In the genomic region with DNA sequence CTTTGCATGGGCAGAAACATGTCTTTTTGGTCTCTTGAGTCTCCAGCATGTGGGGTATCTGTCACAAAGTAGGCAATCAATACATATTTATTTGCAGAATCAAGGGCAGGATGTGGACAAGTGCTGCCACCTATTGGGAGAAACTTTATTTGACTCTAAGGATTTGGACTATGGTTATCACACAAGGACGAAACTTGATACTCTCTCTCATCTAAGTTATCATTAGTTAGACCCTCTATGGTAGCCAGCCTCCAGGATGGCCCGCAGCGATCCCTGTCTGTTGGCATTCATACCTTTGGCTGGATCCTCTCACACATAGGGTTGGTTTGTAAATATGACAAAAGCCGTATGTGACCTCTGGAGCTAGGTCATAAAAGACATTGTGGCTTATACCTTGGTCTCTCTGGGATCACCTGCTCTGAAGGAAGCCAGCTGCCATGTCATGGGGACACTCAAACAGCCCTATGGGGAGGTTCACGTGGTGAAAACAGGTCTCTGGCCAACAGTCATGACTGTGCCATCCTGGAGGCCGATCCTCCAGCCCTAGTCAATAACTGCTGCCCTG, we compare ENCODE assay signal across 8 cellular contexts. TPM values are rescaled to one million over a fixed set of nuclear protein-coding genes. Genes with fewer than 3 reads are reported as not detected.
DNase-seq lines count a peak whose midpoint lies in the region; ATAC-seq and TF ChIP-seq lines count a peak whose summit lies in the region.

No MANE protein-coding gene starts in this region.

- peak overlapping the region in 1 of 2 experiments; percentile 49 for H3K4ac ChIP-seq in mesenchymal stem cell (ENCODE audit: low read depth in 1 of 2, low read length in 2 of 2)

- peak overlapping the region; percentile 1 for H2AK5ac ChIP-seq in mesenchymal stem cell (ENCODE audit: low read length, severe bottlenecking)

- H3K4me1 ChIP-seq in effector memory CD4-positive, alpha-beta T cell (ENCODE audit: control insufficient read depth, insufficient read depth, low read length, poor library complexity, severe bottlenecking), result peaks cover 13% of the 10 kb centered on the region
- H3K4me1 ChIP-seq in mesenchymal stem cell (ENCODE audit: control insufficient read depth, insufficient read depth, low read depth, low read length), result peaks cover 6% of the 10 kb centered on the region

- H2BK12ac ChIP-seq in mesenchymal stem cell (ENCODE audit: low read length in 2 of 2), result peak overlapping the region in 1 of 2 experiments; percentile 65

- peaks cover 23% of the 10 kb centered on the region for H3K4me1 Mint-ChIP-seq in activated B cell treated with CpG ODN at 0.5 μM for 24 hours

- DNase-seq in AG09319 (ENCODE audit: extremely low read depth, low read depth) (peak; percentile 23), NCI-H2171 treated with DMSO at 0.1 percent for 48 hours (lab: John Stamatoyannopoulos, UW) (peak; percentile 79), activated B cell treated with CpG ODN at 0.5 μM for 24 hours (peak; percentile 23), mesenchymal stem cell (peak; percentile 79), stromal cell of bone marrow (ENCODE audit: low read depth) (peak; percentile 24)
- DNase-seq in effector memory CD4-positive, alpha-beta T cell, result peak in 2 of 3 donors; percentile 0 to 26

- no peaks in the 10 kb centered on the region for H3K27me3 ChIP-seq in effector memory CD4-positive, alpha-beta T cell (replicated peaks; ENCODE audit: control insufficient read depth, insufficient read depth, low read length, poor library complexity, severe bottlenecking)
- H3K27me3 ChIP-seq in mesenchymal stem cell (ENCODE audit: control insufficient read depth in 1 of 2, insufficient read depth in 1 of 2, low read length in 2 of 2), result peaks cover 0 to 8% of the 10 kb centered on the region in 2 experiments

- intact Hi-C loops in activated B cell treated with CpG ODN at 0.5 μM for 24 hours (cut with micrococcal nuclease), result loop anchor here (1.0 to 10.0 kb wide), 5 partner anchors 207 to 809 kb away; partner anchors contain the start of gene PISD

- peaks cover 1% of the 10 kb centered on the region for H3K27me3 Mint-ChIP-seq in activated B cell treated with CpG ODN at 0.5 μM for 24 hours

- no peak overlapping the region for H3K18ac ChIP-seq in mesenchymal stem cell (ENCODE audit: low read depth in 1 of 2, low read length in 2 of 2)

- WGBS in mesenchymal stem cell, result 34% methylated on average over 6 of the region's 6 CpGs

- H2BK15ac ChIP-seq in mesenchymal stem cell (ENCODE audit: low read depth, poor library complexity, severe bottlenecking), result no peak overlapping the region

- H3K4me3 Mint-ChIP-seq in activated B cell treated with CpG ODN at 0.5 μM for 24 hours, result peak overlapping the region; percentile 95

- CTCF ChIA-PET in activated B cell treated with CpG ODN at 0.5 μM for 24 hours (lab: Charles Lee), result interaction anchor here (0.8 to 2.8 kb wide), 7 partner anchors 13 to 503 kb away, joined by 3 to 16 read pairs (median 5); partner anchors contain the start of gene RTCB

- H3K9me3 Mint-ChIP-seq in activated B cell treated with CpG ODN at 0.5 μM for 24 hours, result no peaks in the 10 kb centered on the region

- peak overlapping the region; percentile 91 for H3K27ac Mint-ChIP-seq in activated B cell treated with CpG ODN at 0.5 μM for 24 hours

- H3K9ac ChIP-seq in mesenchymal stem cell (ENCODE audit: low read length), result peak overlapping the region; percentile 95

- peak overlapping the region; percentile 96 for H3K4me3 ChIP-seq in effector memory CD4-positive, alpha-beta T cell (ENCODE audit: insufficient read depth, low read depth, low read length, poor library complexity, severe bottlenecking)
- H3K4me3 ChIP-seq in mesenchymal stem cell (ENCODE audit: insufficient read depth in 1 of 2, low read depth in 1 of 2, low read length in 2 of 2), result peak overlapping the region in 1 of 2 experiments; percentile 95

- no peaks in the 10 kb centered on the region for H3K79me1 ChIP-seq in mesenchymal stem cell (replicated peaks; ENCODE audit: low read length, poor library complexity, severe bottlenecking)

- no peaks in the 10 kb centered on the region for H3K36me3 ChIP-seq in effector memory CD4-positive, alpha-beta T cell (ENCODE audit: control insufficient read depth, insufficient read depth, low read length)
- no peaks in the 10 kb centered on the region for H3K36me3 ChIP-seq in mesenchymal stem cell (ENCODE audit: control insufficient read depth in 1 of 2, insufficient read depth in 2 of 2, low read depth in 1 of 2, low read length in 2 of 2)

- no peak overlapping the region for H2AFZ ChIP-seq in mesenchymal stem cell (ENCODE audit: low read depth, low read length)

- H3K27ac ChIP-seq in effector memory CD4-positive, alpha-beta T cell (ENCODE audit: insufficient read depth, low read length, poor library complexity, severe bottlenecking), result peak overlapping the region; percentile 26
- H3K27ac ChIP-seq in mesenchymal stem cell (ENCODE audit: low read length, poor library complexity, severe bottlenecking), result no peak overlapping the region

- H3K36me3 Mint-ChIP-seq in activated B cell treated with CpG ODN at 0.5 μM for 24 hours (ENCODE audit: low read depth), result peaks cover 2% of the 10 kb centered on the region

- H4K8ac ChIP-seq in mesenchymal stem cell (ENCODE audit: low read length), result peak overlapping the region; percentile 58

- ATAC-seq in GM18517 (IDR thresholded peaks at IDR 0.05; ENCODE audit: unreplicated experiment), result peak; percentile 43
- ATAC-seq in activated B cell treated with CpG ODN at 0.5 μM for 24 hours (ENCODE audit: low read depth), result no peak
- no peak for ATAC-seq in GM21723 (IDR thresholded peaks at IDR 0.05; ENCODE audit: unreplicated experiment)

- H3K4me2 ChIP-seq in mesenchymal stem cell (ENCODE audit: low read length, poor library complexity, severe bottlenecking), result no peak overlapping the region

- TF ChIP-seq CTCF in AG09319 (IDR thresholded peaks at IDR 0.05; ENCODE audit: low read depth, low read length), result peak; percentile 65
- TF ChIP-seq CTCF in activated B cell treated with CpG ODN at 0.5 μM for 24 hours (IDR thresholded peaks at IDR 0.05), result peak; percentile 49

- H3K9me3 ChIP-seq in effector memory CD4-positive, alpha-beta T cell (ENCODE audit: control insufficient read depth, low read length), result no peaks in the 10 kb centered on the region
- no peaks in the 10 kb centered on the region for H3K9me3 ChIP-seq in mesenchymal stem cell (ENCODE audit: control insufficient read depth, low read length)

- H2BK120ac ChIP-seq in mesenchymal stem cell (ENCODE audit: low read depth, low read length), result no peak overlapping the region

- H3K23ac ChIP-seq in mesenchymal stem cell (ENCODE audit: low read length in 2 of 2), result no peak overlapping the region

- H4K91ac ChIP-seq in mesenchymal stem cell (ENCODE audit: low read length), result no peak overlapping the region

- H2BK5ac ChIP-seq in mesenchymal stem cell (ENCODE audit: low read depth, low read length, poor library complexity, severe bottlenecking), result no peak overlapping the region

- no peak overlapping the region for H3K14ac ChIP-seq in mesenchymal stem cell (ENCODE audit: low read length in 2 of 2)

- POLR2A ChIA-PET in activated B cell treated with CpG ODN at 0.5 μM for 24 hours (lab: Charles Lee), result interaction anchor here (0.6 to 1.1 kb wide), 5 partner anchors 61 to 1217 kb away, joined by 3 to 5 read pairs (median 4); partner anchors contain the start of genes DEPDC5 and RTCB

RNA-seq across cellular contexts. Expression of gene FBXO7, which starts 1.1 kb away (rescaled TPM):
- total RNA-seq in activated B cell treated with CpG ODN at 0.5 μM for 24 hours, result 85.4 and 97.2 TPM in 2 replicates
- polyA plus RNA-seq in mesenchymal stem cell (2013, experiment 1 of 2), result 94.9 TPM
- polyA plus RNA-seq in mesenchymal stem cell (2013, experiment 2 of 2), result 95.3 TPM

RNA-seq across cellular contexts. Expression of gene BPIFC, which starts 9.2 kb away (rescaled TPM):
- total RNA-seq in activated B cell treated with CpG ODN at 0.5 μM for 24 hours, result not detected in 2 replicates
- not detected for polyA plus RNA-seq in mesenchymal stem cell (2013, experiment 1 of 2)
- not detected for polyA plus RNA-seq in mesenchymal stem cell (2013, experiment 2 of 2)

Comparison
In these comparisons a context has a peak if more than half of its experiments do, and no peak if none do; other contexts are left out.
1. DNase-seq: peak in every context shown above with its lines; median percentile 79 in NCI-H2171 treated with DMSO at 0.1 percent for 48 hours; 79 in mesenchymal stem cell; 24 in stromal cell of bone marrow; 23 in AG09319; 23 in activated B cell treated with CpG ODN at 0.5 μM for 24 hours; 13 in effector memory CD4-positive, alpha-beta T cell.